In the genomic region with DNA sequence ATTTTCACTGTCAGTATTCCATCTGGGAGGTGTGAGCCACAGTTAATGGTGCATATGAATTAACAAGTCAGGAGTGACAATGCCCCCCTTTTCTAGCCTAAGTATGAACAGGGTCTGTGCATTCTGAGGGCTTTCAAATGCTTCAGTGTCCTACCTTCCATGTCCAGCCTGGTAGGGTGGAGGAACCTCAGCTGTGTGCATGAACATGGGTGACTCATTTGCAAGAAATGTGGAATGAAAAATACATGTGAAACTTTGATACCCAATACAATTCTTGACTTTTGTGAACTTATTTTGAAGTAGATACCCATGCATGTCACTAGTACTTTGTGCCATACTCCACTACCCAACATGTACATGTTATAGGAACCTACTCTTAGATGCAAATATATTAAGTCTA, we compare ENCODE assay signal across 20 cellular contexts.
DNase-seq lines count a peak whose midpoint lies in the region; ATAC-seq, FAIRE-seq and TF ChIP-seq lines count a peak whose summit lies in the region.
"Had no signal": no experiment of that assay in that cellular context is flagged by ENCODE, and none has a peak within 500 bp of the region (broad histone marks: within the 10 kb centered on the region; RNA-seq: fewer than 3 reads in every experiment).

No MANE protein-coding gene starts in this region.

- H3K27ac Mint-ChIP-seq in MCF 10A (ENCODE audit: low read depth, unreplicated experiment) = peak overlapping the region; percentile 73
- H3K27ac Mint-ChIP-seq in astrocyte (ENCODE audit: unreplicated experiment) = no peak overlapping the region
- H3K27ac Mint-ChIP-seq: CD8-positive, alpha-beta memory T cell; GM23338 had no signal

- CTCF ChIA-PET in MCF 10A (lab: Yijun Ruan, JAX) = interaction anchor here (0.5 to 0.7 kb wide), 3 partner anchors 150 to 1914 kb away, joined by 3 read pairs; no protein-coding TSS in a partner anchor

- DNase-seq in MCF 10A (ENCODE audit: unreplicated experiment) = no peak
- no peak for DNase-seq in breast epithelium (ENCODE audit: low spot score in 2 of 2)
- peak; percentile 21 for DNase-seq in astrocyte (ENCODE audit: low read depth)
- peak in 1 of 2 donors; percentile 36 for DNase-seq in foreskin keratinocyte
- no peak for DNase-seq in right atrium auricular region (ENCODE audit: low spot score)
- DNase-seq in activated T-cell treated with anti-CD3 and anti-CD28 coated beads, Interleukin-2, amount 50 U/mL, for 48 hours = no peak
- DNase-seq in activated CD8-positive, alpha-beta memory T cell treated with anti-CD3 and anti-CD28 coated beads, Interleukin-2, amount 50 U/mL, for 4 hours = no peak
- DNase-seq in lower leg skin (ENCODE audit: low spot score in 2 of 2) = no peak
- DNase-seq: CD8-positive, alpha-beta memory T cell; DMS79; GDM1; NCI-H1436; NCI-H2029 treated with DMSO at 0.1 percent for 48 hours; NCI-H2171 treated with DMSO at 0.1 percent for 48 hours; SHP77 treated with DMSO at 0.1 percent for 48 hours had no signal

- no peak overlapping the region for H2AFZ ChIP-seq in astrocyte (ENCODE audit: low read depth, low read length)
- H2AFZ ChIP-seq: GM23338 had no signal

- H3K4me2 ChIP-seq in astrocyte (ENCODE audit: low read length) = no peak overlapping the region
- H3K4me2 ChIP-seq: GM23338 had no signal

- no peak for FAIRE-seq in astrocyte (lab: Jason Lieb, UNC)
- FAIRE-seq: D721Med, GM12878 had no signal

- no peaks in the 10 kb centered on the region for H3K79me2 ChIP-seq in astrocyte (ENCODE audit: insufficient read depth, low read length)

- no peaks in the 10 kb centered on the region for H4K20me1 ChIP-seq in astrocyte (ENCODE audit: insufficient read depth, low read length)

- no peak for TF ChIP-seq POLR2A in breast epithelium (IDR thresholded peaks at IDR 0.05)
- TF ChIP-seq POLR2A in lower leg skin (IDR thresholded peaks at IDR 0.05) = no peak

- TF ChIP-seq CTCF in MCF 10A (IDR thresholded peaks at IDR 0.05; ENCODE audit: unreplicated experiment) (no peak), breast epithelium (IDR thresholded peaks at IDR 0.05) (no peak), astrocyte (IDR thresholded peaks at IDR 0.05; ENCODE audit: insufficient read depth, low read depth, low read length) (no peak), foreskin keratinocyte (conservative IDR thresholded peaks at IDR 0.05) (no peak), right atrium auricular region (IDR thresholded peaks at IDR 0.05) (no peak), lower leg skin (IDR thresholded peaks at IDR 0.05) (no peak)

- peak; percentile 47 for ATAC-seq in foreskin keratinocyte
- ATAC-seq: GM12878, GM23338 had no signal

- BruUV-seq in MCF 10A (replicated peaks; lab: Mats Ljungman, UMichigan) = no TSS peak

- no peaks in the 10 kb centered on the region for H3K4me1 ChIP-seq in breast epithelium
- H3K4me1 ChIP-seq in astrocyte (ENCODE audit: insufficient read depth, low read length) = peaks cover 9% of the 10 kb centered on the region
- peaks cover 22% of the 10 kb centered on the region for H3K4me1 ChIP-seq in foreskin keratinocyte
- no peaks in the 10 kb centered on the region for H3K4me1 ChIP-seq in right atrium auricular region

- H3K4me1 Mint-ChIP-seq in MCF 10A (ENCODE audit: insufficient read depth, unreplicated experiment) = peaks cover 44% of the 10 kb centered on the region
- peaks cover 8% of the 10 kb centered on the region for H3K4me1 Mint-ChIP-seq in astrocyte (ENCODE audit: low read depth, unreplicated experiment)
- H3K4me1 Mint-ChIP-seq: CD8-positive, alpha-beta memory T cell had no signal

- no peaks in the 10 kb centered on the region for H3K9me3 Mint-ChIP-seq in MCF 10A (ENCODE audit: unreplicated experiment)
- peaks cover 5% of the 10 kb centered on the region for H3K9me3 Mint-ChIP-seq in astrocyte (ENCODE audit: unreplicated experiment)
- H3K9me3 Mint-ChIP-seq: GM23338 had no signal

- H3K36me3 Mint-ChIP-seq in MCF 10A (ENCODE audit: insufficient read depth, unreplicated experiment) (peaks cover 4% of the 10 kb centered on the region), astrocyte (ENCODE audit: low read depth, unreplicated experiment) (no peaks in the 10 kb centered on the region)
- H3K36me3 Mint-ChIP-seq: CD8-positive, alpha-beta memory T cell had no signal

- H3K4me3 ChIP-seq in breast epithelium (no peak overlapping the region), astrocyte (ENCODE audit: insufficient read depth, low read depth, low read length) (no peak overlapping the region), right atrium auricular region (no peak overlapping the region), lower leg skin (ENCODE audit: low read depth, poor library complexity, severe bottlenecking) (no peak overlapping the region)
- H3K4me3 ChIP-seq: GM12878, GM23338 had no signal

- no peak overlapping the region for H3K4me3 Mint-ChIP-seq in MCF 10A (ENCODE audit: unreplicated experiment)
- no peak overlapping the region for H3K4me3 Mint-ChIP-seq in astrocyte (ENCODE audit: unreplicated experiment)
- H3K4me3 Mint-ChIP-seq: CD8-positive, alpha-beta memory T cell; GM23338 had no signal

- POLR2A ChIA-PET in MCF 10A (lab: Yijun Ruan, JAX) = interaction anchor here (0.6 to 1.6 kb wide), 4 partner anchors 8 to 757 kb away, joined by 3 to 11 read pairs (median 4); no protein-coding TSS in a partner anchor

- H3K27me3 ChIP-seq in breast epithelium = no peaks in the 10 kb centered on the region
- H3K27me3 ChIP-seq in astrocyte (ENCODE audit: insufficient read depth, low read length) = no peaks in the 10 kb centered on the region
- no peaks in the 10 kb centered on the region for H3K27me3 ChIP-seq in foreskin keratinocyte
- H3K27me3 ChIP-seq in right atrium auricular region = no peaks in the 10 kb centered on the region

- H3K36me3 ChIP-seq in breast epithelium (no peaks in the 10 kb centered on the region), astrocyte (ENCODE audit: insufficient read depth, low read length) (no peaks in the 10 kb centered on the region), right atrium auricular region (no peaks in the 10 kb centered on the region)

- H3K9me3 ChIP-seq in breast epithelium (no peaks in the 10 kb centered on the region), astrocyte (ENCODE audit: insufficient read depth, low read depth, low read length) (no peaks in the 10 kb centered on the region), right atrium auricular region (no peaks in the 10 kb centered on the region)

- intact Hi-C loops in MCF 10A (cut with micrococcal nuclease) (no loop called here), breast epithelium (cut with DNase I; ENCODE audit: low total_unique reads) (no loop called here), lower leg skin (cut with DNase I; ENCODE audit: low total_unique reads) (no loop called here)

- no peak overlapping the region for H3K9ac ChIP-seq in astrocyte (ENCODE audit: low read length)

- H3K27ac ChIP-seq in breast epithelium = no peak overlapping the region
- H3K27ac ChIP-seq in astrocyte (ENCODE audit: low read depth, low read length) = no peak overlapping the region
- H3K27ac ChIP-seq in foreskin keratinocyte = no peak overlapping the region
- no peak overlapping the region for H3K27ac ChIP-seq in right atrium auricular region
- H3K27ac ChIP-seq: 22Rv1, HL-60 had no signal

- no peaks in the 10 kb centered on the region for H3K27me3 Mint-ChIP-seq in MCF 10A (ENCODE audit: insufficient read depth, unreplicated experiment)
- no peaks in the 10 kb centered on the region for H3K27me3 Mint-ChIP-seq in astrocyte (ENCODE audit: low read depth, unreplicated experiment)
- H3K27me3 Mint-ChIP-seq: CD8-positive, alpha-beta memory T cell had no signal
